40 cellular contexts compared by ENCODE assay signal in the genomic region with DNA sequence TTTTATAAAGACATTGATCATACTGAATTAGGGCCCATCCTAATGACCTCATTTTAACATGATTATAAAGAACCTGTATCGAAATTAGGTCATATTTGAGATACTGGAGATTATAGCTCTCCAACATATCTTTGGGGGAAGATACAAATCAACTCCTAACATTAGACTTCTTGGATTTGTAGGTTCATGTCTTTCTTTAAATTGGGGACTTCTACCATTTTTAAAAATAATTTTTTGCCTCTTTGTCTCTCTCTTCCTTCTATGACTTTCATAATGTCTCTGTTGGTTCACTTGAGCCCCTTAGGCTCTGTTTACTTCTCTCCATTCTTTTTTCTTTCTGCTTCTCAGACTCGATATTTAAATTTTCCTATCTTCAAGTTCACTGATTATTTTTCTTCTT. TPM values are rescaled to one million over a fixed set of nuclear protein-coding genes. Genes with fewer than 3 reads are reported as not detected.
"Had no signal": no experiment of that assay in that cellular context is flagged by ENCODE, and none has a peak within 500 bp of the region (broad histone marks: within the 10 kb centered on the region; RNA-seq: fewer than 3 reads in every experiment).

No MANE protein-coding gene starts in this region.

- H3K27me3 ChIP-seq: adrenal gland, ascending aorta, body of pancreas, brain microvascular endothelial cell, breast epithelium, cardiac muscle cell had no signal

- H3K4me3 ChIP-seq: adrenal gland, ascending aorta, body of pancreas, breast epithelium, cardiac muscle cell had no signal

- H3K4me3 Mint-ChIP-seq: activated naive CD4-positive, alpha-beta T cell treated with anti-CD3 and anti-CD28 coated beads for 36 hours; activated naive CD8-positive, alpha-beta T cell; activated naive CD8-positive, alpha-beta T cell treated with anti-CD3 and anti-CD28 coated beads for 36 hours; activated naive CD8-positive, alpha-beta T cell treated with anti-CD3 and anti-CD28 coated beads, Interleukin-2, amount 10 ng/mL, durations not matched to agents 7 days and 5 days; activated naive CD8-positive, alpha-beta T cell treated with anti-CD3 and anti-CD28 coated beads, Interleukin-2, amount 50 U/mL, for 24 hours; activated T-cell treated with anti-CD3 and anti-CD28 coated beads, Interleukin-2, amount 50 U/mL, for 24 hours; activated T-cell treated with anti-CD3 and anti-CD28 coated beads, Interleukin-2, amount 50 U/mL, for 4 hours; activated T-cell treated with anti-CD3 and anti-CD28 coated beads, Interleukin-2, amount 50 U/mL, for 72 hours; activated T-helper 1 cell treated with anti-CD3 and anti-CD28 coated beads, Interleukin-12 subunit alpha, Interleukin-12 subunit beta, Interleukin-2, Interleukin-4 antibody, amounts not matched to agents 30 ng/mL and 10 ng/mL and 1 ng/mL, durations not matched to agents 14 hours and 24 hours and 36 hours; activated T-helper 17 cell treated with anti-CD3 and anti-CD28 coated beads, Interleukin-2, amount 50 U/mL, for 72 hours; brain; central memory CD8-positive, alpha-beta T cell had no signal

- DNase-seq: activated effector memory CD4-positive, alpha-beta T cell treated with anti-CD3 and anti-CD28 coated beads, Interleukin-2, amount 50 U/mL, for 16 hours; activated effector memory CD4-positive, alpha-beta T cell treated with Interleukin-2 at 50 U/mL for 16 hours; activated gamma-delta T cell; activated gamma-delta T cell treated with Interleukin-2 at 50 U/mL for 16 hours; activated naive CD4-positive, alpha-beta T cell; activated naive CD4-positive, alpha-beta T cell treated with anti-CD3 and anti-CD28 coated beads for 36 hours; activated naive CD4-positive, alpha-beta T cell treated with anti-CD3 and anti-CD28 coated beads, Interleukin-2, amount 50 U/mL, for 16 hours; activated naive CD4-positive, alpha-beta T cell treated with Interleukin-2 at 50 U/mL for 16 hours; activated naive CD8-positive, alpha-beta T cell treated with anti-CD3 and anti-CD28 coated beads for 36 hours; activated naive CD8-positive, alpha-beta T cell treated with anti-CD3 and anti-CD28 coated beads, Interleukin-2, amount 10 ng/mL, durations not matched to agents 7 days and 5 days; activated naive CD8-positive, alpha-beta T cell treated with anti-CD3 and anti-CD28 coated beads, Interleukin-2, amount 50 U/mL, for 24 hours; activated T-cell treated with anti-CD3 and anti-CD28 coated beads, Interleukin-2, amount 50 U/mL, for 1 hour; activated T-cell treated with anti-CD3 and anti-CD28 coated beads, Interleukin-2, amount 50 U/mL, for 24 hours; activated T-cell treated with anti-CD3 and anti-CD28 coated beads, Interleukin-2, amount 50 U/mL, for 4 hours; activated T-cell treated with anti-CD3 and anti-CD28 coated beads, Interleukin-2, amount 50 U/mL, for 48 hours; activated T-cell treated with anti-CD3 and anti-CD28 coated beads, Interleukin-2, amount 50 U/mL, for 72 hours; adrenal gland; amniotic stem cell; amygdala; anterior cingulate cortex; aorta; body of pancreas; brain microvascular endothelial cell; caudate nucleus; central memory CD4-positive, alpha-beta T cell; cerebellar nuclear complex had no signal

- H3K9me3 ChIP-seq: adrenal gland, ascending aorta had no signal

- H3K36me3 ChIP-seq: adrenal gland, ascending aorta, brain microvascular endothelial cell, breast epithelium, cardiac muscle cell had no signal

- H3K4me1 Mint-ChIP-seq: activated naive CD8-positive, alpha-beta T cell treated with anti-CD3 and anti-CD28 coated beads for 36 hours; activated naive CD8-positive, alpha-beta T cell treated with anti-CD3 and anti-CD28 coated beads, Interleukin-2, amount 10 ng/mL, durations not matched to agents 7 days and 5 days; activated naive CD8-positive, alpha-beta T cell treated with anti-CD3 and anti-CD28 coated beads, Interleukin-2, amount 50 U/mL, for 24 hours; activated T-helper 17 cell treated with anti-CD3 and anti-CD28 coated beads, Interleukin-2, amount 50 U/mL, for 72 hours; brain; central memory CD8-positive, alpha-beta T cell had no signal

- H3K9me3 Mint-ChIP-seq: activated naive CD4-positive, alpha-beta T cell treated with anti-CD3 and anti-CD28 coated beads for 36 hours; activated naive CD8-positive, alpha-beta T cell treated with anti-CD3 and anti-CD28 coated beads, Interleukin-2, amount 10 ng/mL, durations not matched to agents 7 days and 5 days; activated T-cell treated with anti-CD3 and anti-CD28 coated beads, Interleukin-2, amount 50 U/mL, for 24 hours; central memory CD8-positive, alpha-beta T cell had no signal

- H3K27ac Mint-ChIP-seq: activated naive CD4-positive, alpha-beta T cell treated with anti-CD3 and anti-CD28 coated beads for 36 hours; activated naive CD4-positive, alpha-beta T cell treated with anti-CD3 and anti-CD28 coated beads, Interleukin-2, amount 50 U/mL, for 72 hours; activated naive CD8-positive, alpha-beta T cell; activated naive CD8-positive, alpha-beta T cell treated with anti-CD3 and anti-CD28 coated beads for 36 hours; activated naive CD8-positive, alpha-beta T cell treated with anti-CD3 and anti-CD28 coated beads, Interleukin-2, amount 10 ng/mL, durations not matched to agents 7 days and 5 days; activated naive CD8-positive, alpha-beta T cell treated with anti-CD3 and anti-CD28 coated beads, Interleukin-2, amount 50 U/mL, for 24 hours; activated T-cell treated with anti-CD3 and anti-CD28 coated beads, Interleukin-2, amount 50 U/mL, for 24 hours; activated T-helper 1 cell treated with anti-CD3 and anti-CD28 coated beads, Interleukin-12 subunit alpha, Interleukin-12 subunit beta, Interleukin-2, Interleukin-4 antibody, amounts not matched to agents 30 ng/mL and 10 ng/mL and 1 ng/mL, durations not matched to agents 14 hours and 24 hours and 36 hours; activated T-helper 17 cell treated with anti-CD3 and anti-CD28 coated beads, Interleukin-2, amount 50 U/mL, for 72 hours; activated T-helper 2 cell treated with anti-CD3 and anti-CD28 coated beads, Interferon-gamma antibody, Interleukin-2, Interleukin-4, amounts not matched to agents 10 μg/mL and 5 μg/mL and 100 μg/mL, durations not matched to agents 14 hours and 24 hours and 36 hours; brain had no signal

- H3K4me1 ChIP-seq: adrenal gland, ascending aorta, body of pancreas, breast epithelium had no signal

- H3K36me3 Mint-ChIP-seq: activated naive CD8-positive, alpha-beta T cell; activated naive CD8-positive, alpha-beta T cell treated with anti-CD3 and anti-CD28 coated beads, Interleukin-2, amount 10 ng/mL, durations not matched to agents 7 days and 5 days; brain had no signal

- H3K27ac ChIP-seq: adrenal gland, ascending aorta, body of pancreas, brain microvascular endothelial cell, breast epithelium, cardiac muscle cell had no signal

RNA-seq across cellular contexts. Expression of a gene that starts 57.2 kb away (rescaled TPM):
- total RNA-seq: activated naive CD4-positive, alpha-beta T cell treated with anti-CD3 and anti-CD28 coated beads for 36 hours; activated naive CD8-positive, alpha-beta T cell treated with anti-CD3 and anti-CD28 coated beads for 36 hours; activated naive CD8-positive, alpha-beta T cell treated with anti-CD3 and anti-CD28 coated beads, Interleukin-2, amount 10 ng/mL, durations not matched to agents 7 days and 5 days; activated T-cell treated with anti-CD3 and anti-CD28 coated beads, Interleukin-2, amount 50 U/mL, for 4 hours; activated T-helper 1 cell treated with anti-CD3 and anti-CD28 coated beads, Interleukin-12 subunit alpha, Interleukin-12 subunit beta, Interleukin-2, Interleukin-4 antibody, amounts not matched to agents 30 ng/mL and 10 ng/mL and 1 ng/mL, durations not matched to agents 14 hours and 24 hours and 36 hours; activated T-helper 2 cell treated with anti-CD3 and anti-CD28 coated beads, Interferon-gamma antibody, Interleukin-2, Interleukin-4, amounts not matched to agents 10 μg/mL and 5 μg/mL and 100 μg/mL, durations not matched to agents 14 hours and 24 hours and 36 hours; adrenal gland; ascending aorta; astrocyte; bronchial epithelial cell; cardiac muscle cell; cardiac septum; chondrocyte had no signal
